8 cellular contexts compared by ENCODE assay signal in genomic region chr12:48119834-48120195, GRCh38. TPM values are rescaled to one million over a fixed set of nuclear protein-coding genes. Genes with fewer than 3 reads are reported as not detected.
DNase-seq lines count a peak whose midpoint lies in the region; ATAC-seq and TF ChIP-seq lines count a peak whose summit lies in the region.

No MANE protein-coding gene starts in this region.

- H3K4me3 ChIP-seq in NB4 (ENCODE audit: low read depth, low read length) (peak overlapping the region; percentile 61), endocrine pancreas (ENCODE audit: control insufficient read depth, insufficient read depth, low read length) (peak overlapping the region; percentile 81), neuronal stem cell (ENCODE audit: low read length in 2 of 2) (peak overlapping the region; percentile 62 to 82)

- H3K36me3 ChIP-seq in endocrine pancreas (ENCODE audit: control insufficient read depth, insufficient read depth, low read length): no peaks in the 10 kb centered on the region
- peaks cover 3 to 24% of the 10 kb centered on the region in 2 donors for H3K36me3 ChIP-seq in neuronal stem cell (replicated peaks in 1 of 2; ENCODE audit: control insufficient read depth in 2 of 2, insufficient read depth in 2 of 2, low read length in 2 of 2)

- no peak overlapping the region for H3K4ac ChIP-seq in neuronal stem cell (ENCODE audit: low read length)

- no peak overlapping the region for H3K23ac ChIP-seq in neuronal stem cell (ENCODE audit: low read depth, low read length, poor library complexity)

- WGBS in neuronal stem cell (ENCODE audit: extremely low coverage in 2 of 2, insufficient read length in 2 of 2, insufficient replicate concordance in 1 of 2), 2 donors: no CpG with 5 or more reads among the region's 5 CpGs

- H3K9me3 ChIP-seq in endocrine pancreas (ENCODE audit: control insufficient read depth, low read length): no peaks in the 10 kb centered on the region
- no peaks in the 10 kb centered on the region for H3K9me3 ChIP-seq in neuronal stem cell (replicated peaks in 1 of 2; ENCODE audit: control insufficient read depth in 2 of 2, insufficient read depth in 1 of 2, low read depth in 1 of 2, low read length in 2 of 2)

- H4K91ac ChIP-seq in neuronal stem cell (ENCODE audit: low read depth, low read length, poor library complexity): no peak overlapping the region

- H3K4me2 ChIP-seq in neuronal stem cell (ENCODE audit: insufficient read depth, low read length, poor library complexity, severe bottlenecking): peak overlapping the region; percentile 73

- no peak overlapping the region for H2BK5ac ChIP-seq in neuronal stem cell (ENCODE audit: low read length)

- H4K8ac ChIP-seq in neuronal stem cell (ENCODE audit: low read depth, low read length): no peak overlapping the region

- TF ChIP-seq CTCF in NB4 (IDR thresholded peaks at IDR 0.05; ENCODE audit: low read depth, low read length): no peak

- no peaks in the 10 kb centered on the region for H3K79me1 ChIP-seq in neuronal stem cell (ENCODE audit: low read depth, low read length)

- no peak overlapping the region for H3K9ac ChIP-seq in endocrine pancreas (ENCODE audit: control insufficient read depth, insufficient read depth, low read length)
- no peak overlapping the region for H3K9ac ChIP-seq in neuronal stem cell (ENCODE audit: low read depth, low read length, poor library complexity)

- no peak overlapping the region for H2BK120ac ChIP-seq in neuronal stem cell (ENCODE audit: low read depth, low read length)

- H3K4me1 ChIP-seq in endocrine pancreas (ENCODE audit: control insufficient read depth, insufficient read depth, low read length) (peaks cover 6% of the 10 kb centered on the region), neuronal stem cell (ENCODE audit: control insufficient read depth in 2 of 2, insufficient read depth in 1 of 2, low read depth in 1 of 2, low read length in 2 of 2) (peaks cover 21 to 25% of the 10 kb centered on the region in 2 donors)

- no peak overlapping the region for H2AK5ac ChIP-seq in neuronal stem cell (ENCODE audit: low read depth, low read length)

- H2BK12ac ChIP-seq in neuronal stem cell (ENCODE audit: low read length): no peak overlapping the region

- no peak for ATAC-seq in GM18870 (IDR thresholded peaks at IDR 0.05; ENCODE audit: unreplicated experiment)
- ATAC-seq in HG02870 (IDR thresholded peaks at IDR 0.05; ENCODE audit: unreplicated experiment): no peak

- H3K27me3 ChIP-seq in endocrine pancreas (ENCODE audit: control insufficient read depth, insufficient read depth, low read length) (no peaks in the 10 kb centered on the region), neuronal stem cell (ENCODE audit: control insufficient read depth in 3 of 3, insufficient read depth in 3 of 3, low read depth in 1 of 3, low read length in 3 of 3) (no peaks in the 10 kb centered on the region)

- no peak overlapping the region for H2BK15ac ChIP-seq in neuronal stem cell (ENCODE audit: low read length)

- H3K27ac ChIP-seq in neuronal stem cell (replicated peaks; ENCODE audit: low read length): peak overlapping the region; percentile 93

- H3K14ac ChIP-seq in neuronal stem cell (ENCODE audit: low read length): no peak overlapping the region

- no peak for TF ChIP-seq POLR2A in NB4 (IDR thresholded peaks at IDR 0.05; ENCODE audit: extremely low read depth, insufficient read length)

- no peak overlapping the region for H3K18ac ChIP-seq in neuronal stem cell (ENCODE audit: low read length)

- peak; percentile 32 for DNase-seq in COLO829 (ENCODE audit: low spot score)
- DNase-seq in NB4 (ENCODE audit: low read depth): no peak
- no peak for DNase-seq in neuronal stem cell (ENCODE audit: low spot score)
- no peak for DNase-seq in NCI-H2107 treated with DMSO at 0.1 percent for 48 hours (lab: John Stamatoyannopoulos, UW; ENCODE audit: unreplicated experiment)
- DNase-seq in NCI-H446 (lab: John Stamatoyannopoulos, UW): no peak

- peak overlapping the region; percentile 82 for H2AFZ ChIP-seq in neuronal stem cell (ENCODE audit: low read length)

RNA-seq across cellular contexts. Expression of gene PFKM, which starts 0.7 kb away (rescaled TPM):
- polyA plus RNA-seq in neuronal stem cell (2013, experiment 1 of 2): 68.0 TPM
- 69.3 TPM for polyA plus RNA-seq in neuronal stem cell (2013, experiment 2 of 2)

RNA-seq across cellular contexts. Expression of gene SENP1, which starts 13.9 kb away (rescaled TPM):
- 20.2 TPM for polyA plus RNA-seq in neuronal stem cell (2013, experiment 1 of 2)
- polyA plus RNA-seq in neuronal stem cell (2013, experiment 2 of 2): 20.8 TPM

RNA-seq across cellular contexts. Expression of gene ASB8, which starts 37.5 kb away (rescaled TPM):
- 6.1 TPM for polyA plus RNA-seq in neuronal stem cell (2013, experiment 1 of 2)
- 6.7 TPM for polyA plus RNA-seq in neuronal stem cell (2013, experiment 2 of 2)
